ENCODE assay signal across 2 cellular contexts in the genomic region with DNA sequence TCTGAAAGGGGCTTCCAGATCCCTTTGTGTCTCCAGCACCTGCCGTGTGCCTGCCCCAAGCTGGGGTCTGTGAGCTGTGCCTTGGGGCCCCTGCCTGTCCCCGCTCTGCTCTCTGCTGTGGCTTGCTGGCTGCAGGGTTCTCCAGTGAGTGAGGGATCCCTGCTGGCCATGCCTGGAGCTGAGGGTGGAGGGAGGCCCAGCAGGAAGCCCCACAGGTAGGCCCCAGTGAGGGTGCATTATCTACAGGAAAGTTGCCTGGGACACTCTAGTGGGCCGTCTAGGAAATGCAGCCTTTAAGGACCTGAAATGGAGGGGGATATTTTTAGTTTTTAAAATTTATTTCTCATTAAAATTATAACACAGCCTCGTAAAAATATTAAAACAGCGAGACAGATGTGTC.
TF ChIP-seq lines count a peak whose summit lies in the region.

No MANE protein-coding gene starts in this region.

TF ChIP-seq in GM23338, 12 proteins besides CTCF, POLR2A, EP300 and RAD21 (continued from another document):
- TF ChIP-seq, protein P1, sequence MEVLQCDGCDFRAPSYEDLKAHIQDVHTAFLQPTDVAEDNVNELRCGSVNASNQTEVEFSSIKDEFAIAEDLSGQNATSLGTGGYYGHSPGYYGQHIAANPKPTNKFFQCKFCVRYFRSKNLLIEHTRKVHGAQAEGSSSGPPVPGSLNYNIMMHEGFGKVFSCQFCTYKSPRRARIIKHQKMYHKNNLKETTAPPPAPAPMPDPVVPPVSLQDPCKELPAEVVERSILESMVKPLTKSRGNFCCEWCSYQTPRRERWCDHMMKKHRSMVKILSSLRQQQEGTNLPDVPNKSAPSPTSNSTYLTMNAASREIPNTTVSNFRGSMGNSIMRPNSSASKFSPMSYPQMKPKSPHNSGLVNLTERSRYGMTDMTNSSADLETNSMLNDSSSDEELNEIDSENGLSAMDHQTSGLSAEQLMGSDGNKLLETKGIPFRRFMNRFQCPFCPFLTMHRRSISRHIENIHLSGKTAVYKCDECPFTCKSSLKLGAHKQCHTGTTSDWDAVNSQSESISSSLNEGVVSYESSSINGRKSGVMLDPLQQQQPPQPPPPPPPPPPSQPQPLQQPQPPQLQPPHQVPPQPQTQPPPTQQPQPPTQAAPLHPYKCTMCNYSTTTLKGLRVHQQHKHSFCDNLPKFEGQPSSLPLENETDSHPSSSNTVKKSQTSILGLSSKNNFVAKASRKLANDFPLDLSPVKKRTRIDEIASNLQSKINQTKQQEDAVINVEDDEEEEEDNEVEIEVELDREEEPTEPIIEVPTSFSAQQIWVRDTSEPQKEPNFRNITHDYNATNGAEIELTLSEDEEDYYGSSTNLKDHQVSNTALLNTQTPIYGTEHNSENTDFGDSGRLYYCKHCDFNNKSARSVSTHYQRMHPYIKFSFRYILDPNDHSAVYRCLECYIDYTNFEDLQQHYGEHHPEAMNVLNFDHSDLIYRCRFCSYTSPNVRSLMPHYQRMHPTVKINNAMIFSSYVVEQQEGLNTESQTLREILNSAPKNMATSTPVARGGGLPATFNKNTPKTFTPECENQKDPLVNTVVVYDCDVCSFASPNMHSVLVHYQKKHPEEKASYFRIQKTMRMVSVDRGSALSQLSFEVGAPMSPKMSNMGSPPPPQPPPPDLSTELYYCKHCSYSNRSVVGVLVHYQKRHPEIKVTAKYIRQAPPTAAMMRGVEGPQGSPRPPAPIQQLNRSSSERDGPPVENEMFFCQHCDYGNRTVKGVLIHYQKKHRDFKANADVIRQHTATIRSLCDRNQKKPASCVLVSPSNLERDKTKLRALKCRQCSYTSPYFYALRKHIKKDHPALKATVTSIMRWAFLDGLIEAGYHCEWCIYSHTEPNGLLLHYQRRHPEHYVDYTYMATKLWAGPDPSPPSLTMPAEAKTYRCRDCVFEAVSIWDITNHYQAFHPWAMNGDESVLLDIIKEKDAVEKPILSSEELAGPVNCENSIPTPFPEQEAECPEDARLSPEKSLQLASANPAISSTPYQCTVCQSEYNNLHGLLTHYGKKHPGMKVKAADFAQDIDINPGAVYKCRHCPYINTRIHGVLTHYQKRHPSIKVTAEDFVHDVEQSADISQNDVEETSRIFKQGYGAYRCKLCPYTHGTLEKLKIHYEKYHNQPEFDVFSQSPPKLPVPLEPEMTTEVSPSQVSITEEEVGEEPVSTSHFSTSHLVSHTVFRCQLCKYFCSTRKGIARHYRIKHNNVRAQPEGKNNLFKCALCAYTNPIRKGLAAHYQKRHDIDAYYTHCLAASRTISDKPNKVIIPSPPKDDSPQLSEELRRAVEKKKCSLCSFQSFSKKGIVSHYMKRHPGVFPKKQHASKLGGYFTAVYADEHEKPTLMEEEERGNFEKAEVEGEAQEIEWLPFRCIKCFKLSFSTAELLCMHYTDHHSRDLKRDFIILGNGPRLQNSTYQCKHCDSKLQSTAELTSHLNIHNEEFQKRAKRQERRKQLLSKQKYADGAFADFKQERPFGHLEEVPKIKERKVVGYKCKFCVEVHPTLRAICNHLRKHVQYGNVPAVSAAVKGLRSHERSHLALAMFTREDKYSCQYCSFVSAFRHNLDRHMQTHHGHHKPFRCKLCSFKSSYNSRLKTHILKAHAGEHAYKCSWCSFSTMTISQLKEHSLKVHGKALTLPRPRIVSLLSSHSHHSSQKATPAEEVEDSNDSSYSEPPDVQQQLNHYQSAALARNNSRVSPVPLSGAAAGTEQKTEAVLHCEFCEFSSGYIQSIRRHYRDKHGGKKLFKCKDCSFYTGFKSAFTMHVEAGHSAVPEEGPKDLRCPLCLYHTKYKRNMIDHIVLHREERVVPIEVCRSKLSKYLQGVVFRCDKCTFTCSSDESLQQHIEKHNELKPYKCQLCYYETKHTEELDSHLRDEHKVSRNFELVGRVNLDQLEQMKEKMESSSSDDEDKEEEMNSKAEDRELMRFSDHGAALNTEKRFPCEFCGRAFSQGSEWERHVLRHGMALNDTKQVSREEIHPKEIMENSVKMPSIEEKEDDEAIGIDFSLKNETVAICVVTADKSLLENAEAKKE (CRISPR knock-in tag; IDR thresholded peaks at IDR 0.05) = no peak
- no peak for TF ChIP-seq NANOG (IDR thresholded peaks at IDR 0.05; ENCODE audit: borderline replicate concordance)
- no peak for TF ChIP-seq JUNB (IDR thresholded peaks at IDR 0.05; ENCODE audit: unreplicated experiment)
- no peak for TF ChIP-seq CREB1 (CRISPR knock-in tag; IDR thresholded peaks at IDR 0.05; ENCODE audit: low read depth)
- no peak for TF ChIP-seq EZH2 (IDR thresholded peaks at IDR 0.05; ENCODE audit: low read depth, unreplicated experiment)
- TF ChIP-seq EZH2phosphoT487 (IDR thresholded peaks at IDR 0.05; ENCODE audit: unreplicated experiment) = no peak
- TF ChIP-seq ZNF331 (CRISPR knock-in tag; IDR thresholded peaks at IDR 0.05; ENCODE audit: low read depth) = no peak
- no peak for TF ChIP-seq STAT1 (IDR thresholded peaks at IDR 0.05; ENCODE audit: unreplicated experiment)
- no peak for TF ChIP-seq ZNF114 (CRISPR knock-in tag; IDR thresholded peaks at IDR 0.05)
- no peak for TF ChIP-seq POLR2AphosphoS5 (IDR thresholded peaks at IDR 0.05; ENCODE audit: low read depth)

TF ChIP-seq in SK-N-SH treated with all-trans-retinoic acid at 6 μM for 48 hours, 23 proteins besides CTCF, POLR2A, EP300 and RAD21 (continued from another document):
- TF ChIP-seq, protein P2, sequence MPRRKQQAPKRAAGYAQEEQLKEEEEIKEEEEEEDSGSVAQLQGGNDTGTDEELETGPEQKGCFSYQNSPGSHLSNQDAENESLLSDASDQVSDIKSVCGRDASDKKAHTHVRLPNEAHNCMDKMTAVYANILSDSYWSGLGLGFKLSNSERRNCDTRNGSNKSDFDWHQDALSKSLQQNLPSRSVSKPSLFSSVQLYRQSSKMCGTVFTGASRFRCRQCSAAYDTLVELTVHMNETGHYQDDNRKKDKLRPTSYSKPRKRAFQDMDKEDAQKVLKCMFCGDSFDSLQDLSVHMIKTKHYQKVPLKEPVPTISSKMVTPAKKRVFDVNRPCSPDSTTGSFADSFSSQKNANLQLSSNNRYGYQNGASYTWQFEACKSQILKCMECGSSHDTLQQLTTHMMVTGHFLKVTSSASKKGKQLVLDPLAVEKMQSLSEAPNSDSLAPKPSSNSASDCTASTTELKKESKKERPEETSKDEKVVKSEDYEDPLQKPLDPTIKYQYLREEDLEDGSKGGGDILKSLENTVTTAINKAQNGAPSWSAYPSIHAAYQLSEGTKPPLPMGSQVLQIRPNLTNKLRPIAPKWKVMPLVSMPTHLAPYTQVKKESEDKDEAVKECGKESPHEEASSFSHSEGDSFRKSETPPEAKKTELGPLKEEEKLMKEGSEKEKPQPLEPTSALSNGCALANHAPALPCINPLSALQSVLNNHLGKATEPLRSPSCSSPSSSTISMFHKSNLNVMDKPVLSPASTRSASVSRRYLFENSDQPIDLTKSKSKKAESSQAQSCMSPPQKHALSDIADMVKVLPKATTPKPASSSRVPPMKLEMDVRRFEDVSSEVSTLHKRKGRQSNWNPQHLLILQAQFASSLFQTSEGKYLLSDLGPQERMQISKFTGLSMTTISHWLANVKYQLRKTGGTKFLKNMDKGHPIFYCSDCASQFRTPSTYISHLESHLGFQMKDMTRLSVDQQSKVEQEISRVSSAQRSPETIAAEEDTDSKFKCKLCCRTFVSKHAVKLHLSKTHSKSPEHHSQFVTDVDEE (CRISPR knock-in tag; IDR thresholded peaks at IDR 0.05) = no peak
- no peak for TF ChIP-seq TCF4 (CRISPR knock-in tag; IDR thresholded peaks at IDR 0.05; ENCODE audit: borderline replicate concordance)
- TF ChIP-seq ZNF565 (CRISPR knock-in tag; conservative IDR thresholded peaks at IDR 0.05; ENCODE audit: low read depth) = no peak
- TF ChIP-seq CSDC2 (CRISPR knock-in tag; IDR thresholded peaks at IDR 0.05) = no peak
- no peak for TF ChIP-seq ZC3H10 (CRISPR knock-in tag; IDR thresholded peaks at IDR 0.05)
- no peak for TF ChIP-seq ISL1 (CRISPR knock-in tag; IDR thresholded peaks at IDR 0.05)
- TF ChIP-seq GLIS3 (CRISPR knock-in tag; IDR thresholded peaks at IDR 0.05) = no peak
